19 cellular contexts compared by ENCODE assay signal in the genomic region with DNA sequence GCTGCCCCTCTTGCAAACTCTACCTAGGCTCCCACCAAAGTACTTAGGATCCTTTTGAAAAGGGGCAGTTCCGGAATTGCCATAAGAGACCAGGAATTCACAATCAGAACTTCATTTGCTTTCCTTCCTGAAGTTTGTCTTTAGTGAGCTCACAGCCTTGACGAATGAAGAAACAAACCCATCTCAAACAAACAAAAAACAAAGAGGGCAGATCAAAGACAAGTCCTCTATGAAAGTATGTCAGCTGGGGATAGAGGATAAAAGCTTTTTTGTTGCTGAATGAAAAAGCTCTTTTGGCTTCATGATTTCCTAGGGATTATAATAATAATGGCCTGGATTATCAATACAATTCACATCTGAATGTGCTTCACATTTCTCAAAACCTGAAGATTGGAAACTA.
DNase-seq lines count a peak whose midpoint lies in the region; ATAC-seq, FAIRE-seq and TF ChIP-seq lines count a peak whose summit lies in the region.
"Had no signal": no experiment of that assay in that cellular context is flagged by ENCODE, and none has a peak within 500 bp of the region (broad histone marks: within the 10 kb centered on the region; RNA-seq: fewer than 3 reads in every experiment).

No MANE protein-coding gene starts in this region.

- no peak overlapping the region for H3K4me3 Mint-ChIP-seq in CD14-positive monocyte
- H3K4me3 Mint-ChIP-seq: CD4-positive, CD25-positive, alpha-beta regulatory T cell had no signal

- TF ChIP-seq EP300 in HepG2 (IDR thresholded peaks at IDR 0.05; ENCODE audit: low read depth in 2 of 2, low read length in 2 of 2) (no peak), HepG2 (CRISPR knock-in tag; IDR thresholded peaks at IDR 0.05; ENCODE audit: borderline replicate concordance) (no peak)

- no peak for TF ChIP-seq POLR2A in HepG2 (IDR thresholded peaks at IDR 0.05; ENCODE audit: insufficient read depth in 1 of 2, low read depth in 2 of 2, low read length in 2 of 2)
- no peak for TF ChIP-seq POLR2A in right lobe of liver (IDR thresholded peaks at IDR 0.05)

- peak; percentile 3 for DNase-seq in HepG2 (ENCODE audit: low spot score)
- DNase-seq in right lobe of liver: no peak
- DNase-seq in frontal cortex (ENCODE audit: low spot score in 2 of 2): no peak
- DNase-seq in midbrain (lab: John Stamatoyannopoulos, UW): peak; percentile 21
- no peak for DNase-seq in CD14-positive monocyte (ENCODE audit: low spot score)
- no peak for DNase-seq in heart right ventricle
- DNase-seq: Calu3; CD4-positive, CD25-positive, alpha-beta regulatory T cell; DMS79; EL had no signal

- H3K27ac ChIP-seq in HepG2 (ENCODE audit: extremely low read length, insufficient read depth, low read length) (no peak overlapping the region), right lobe of liver (no peak overlapping the region), heart right ventricle (no peak overlapping the region)
- H3K27ac ChIP-seq: 22Rv1, BLaER1 had no signal

- H3K4me2 ChIP-seq in HepG2 (ENCODE audit: low read depth, low read length): no peak overlapping the region
- H3K4me2 ChIP-seq: BLaER1 had no signal

- H4K20me1 ChIP-seq in HepG2 (ENCODE audit: insufficient read depth, low read length): no peaks in the 10 kb centered on the region
- H4K20me1 ChIP-seq: BLaER1 had no signal

- no peaks in the 10 kb centered on the region for H3K9me3 ChIP-seq in HepG2 (ENCODE audit: low read length)
- H3K9me3 ChIP-seq in right lobe of liver: no peaks in the 10 kb centered on the region
- no peaks in the 10 kb centered on the region for H3K9me3 ChIP-seq in heart right ventricle
- H3K9me3 ChIP-seq: BLaER1 had no signal

- H3K9me3 Mint-ChIP-seq in CD14-positive monocyte: no peaks in the 10 kb centered on the region
- H3K9me3 Mint-ChIP-seq: CD4-positive, CD25-positive, alpha-beta regulatory T cell had no signal

- no peak for FAIRE-seq in HepG2 (lab: Jason Lieb, UNC)
- peak; percentile 26 for FAIRE-seq in frontal cortex (lab: Jason Lieb, UNC)
- FAIRE-seq: G401.6, GM12891, GM19239, H54 had no signal

- 2% methylated on average over 2 of the region's 2 CpGs for WGBS in HepG2 (ENCODE audit: low lambda C conversion rate)
- 54% methylated on average over 2 of the region's 2 CpGs for WGBS in right lobe of liver (ENCODE audit: insufficient coverage, low coverage, low lambda C conversion rate, missing lambda C conversion rate)
- 51 to 83% methylated on average over 2 of the region's 2 CpGs for WGBS in heart right ventricle, 2 donors

- CTCF ChIA-PET in HepG2 (lab: Yijun Ruan, JAX; ENCODE audit: low intra/inter-chr PET ratio, low total read pairs): no interaction called here

- no peak for ATAC-seq in HepG2
- ATAC-seq in right lobe of liver: no peak
- no peak for ATAC-seq in HG03025 (IDR thresholded peaks at IDR 0.05; ENCODE audit: low FRiP score, unreplicated experiment)
- ATAC-seq in GM18502 (IDR thresholded peaks at IDR 0.05; ENCODE audit: poor library complexity, unreplicated experiment): no peak
- no peak for ATAC-seq in heart right ventricle
- ATAC-seq: HCT116 had no signal

- in situ Hi-C loops in HepG2 (cut with HindIII; ENCODE audit: extremely low pct_ligation_motif_present, low pct_unique_long_range_greater_than_20kb): no loop called here

- no peak overlapping the region for H3K27ac Mint-ChIP-seq in CD14-positive monocyte
- H3K27ac Mint-ChIP-seq: CD4-positive, CD25-positive, alpha-beta regulatory T cell had no signal

- H3K4me1 ChIP-seq in HepG2 (ENCODE audit: insufficient read depth, low read length): peaks cover 16% of the 10 kb centered on the region
- peaks cover 0 to 38% (median 10%) of the 10 kb centered on the region in 4 donors for H3K4me1 ChIP-seq in right lobe of liver
- H3K4me1 ChIP-seq in heart right ventricle: peaks cover 0 to 15% (median 0%) of the 10 kb centered on the region in 9 donors
- H3K4me1 ChIP-seq: BLaER1 had no signal

- TF ChIP-seq RAD21 in HepG2 (CRISPR knock-in tag; IDR thresholded peaks at IDR 0.05): no peak

- H3K79me2 ChIP-seq in HepG2 (ENCODE audit: insufficient read depth, low read length): no peaks in the 10 kb centered on the region

- no peak overlapping the region for H2AFZ ChIP-seq in HepG2 (ENCODE audit: low read length)

- H3K36me3 ChIP-seq in HepG2 (replicated peaks in 1 of 2; ENCODE audit: control insufficient read depth in 1 of 2, insufficient read depth in 2 of 2, low read length in 2 of 2) (no peaks in the 10 kb centered on the region), right lobe of liver (no peaks in the 10 kb centered on the region), heart right ventricle (no peaks in the 10 kb centered on the region)
- H3K36me3 ChIP-seq: BLaER1 had no signal

- H3K4me3 ChIP-seq in HepG2 (replicated peaks in 1 of 3; ENCODE audit: insufficient read depth in 1 of 3, low read depth in 2 of 3, low read length in 3 of 3): no peak overlapping the region
- no peak overlapping the region for H3K4me3 ChIP-seq in right lobe of liver
- H3K4me3 ChIP-seq in heart right ventricle: no peak overlapping the region
- H3K4me3 ChIP-seq: BLaER1 had no signal

- H3K4me1 Mint-ChIP-seq in CD14-positive monocyte: no peaks in the 10 kb centered on the region
- H3K4me1 Mint-ChIP-seq: CD4-positive, CD25-positive, alpha-beta regulatory T cell had no signal

- BruUV-seq in HepG2 (replicated peaks; lab: Mats Ljungman, UMichigan): no TSS peak

- POLR2A ChIA-PET in HepG2 (lab: Yijun Ruan, JAX): interaction anchor here (1.0 kb wide), 1 partner anchor 39 kb away, joined by 5 read pairs; no protein-coding TSS in a partner anchor

- intact Hi-C loops in HepG2 (cut with micrococcal nuclease; ENCODE audit: unreplicated experiment): no loop called here
- intact Hi-C loops in right lobe of liver (cut with DNase I): no loop called here
- intact Hi-C loops in CD14-positive monocyte (cut with micrococcal nuclease): loop anchor here in 1 of 2 donors (10.0 kb wide), 1 partner anchor 345 kb away; no protein-coding TSS in a partner anchor
- intact Hi-C loops in heart right ventricle (cut with DNase I): loop anchor here in 5 of 10 donors (5.0 to 10.0 kb wide), 2 partner anchors 355 to 358 kb away; no protein-coding TSS in a partner anchor

- peaks cover 0 to 2% (median 0%) of the 10 kb centered on the region in 3 donors for H3K27me3 Mint-ChIP-seq in CD14-positive monocyte (ENCODE audit: low read depth in 3 of 3)
- H3K27me3 Mint-ChIP-seq: CD4-positive, CD25-positive, alpha-beta regulatory T cell had no signal

- TF ChIP-seq CTCF in HepG2 (CRISPR knock-in tag; IDR thresholded peaks at IDR 0.05) (no peak), right lobe of liver (IDR thresholded peaks at IDR 0.05) (no peak), CD14-positive monocyte (IDR thresholded peaks at IDR 0.05) (no peak), heart right ventricle (IDR thresholded peaks at IDR 0.05) (no peak)

- no peaks in the 10 kb centered on the region for H3K36me3 Mint-ChIP-seq in CD14-positive monocyte
- H3K36me3 Mint-ChIP-seq: CD4-positive, CD25-positive, alpha-beta regulatory T cell had no signal

- H3K27me3 ChIP-seq in HepG2 (ENCODE audit: control insufficient read depth in 1 of 2, insufficient read depth in 2 of 2, low read length in 2 of 2) (no peaks in the 10 kb centered on the region; a peak in 2 of 5 replicates), right lobe of liver (no peaks in the 10 kb centered on the region), heart right ventricle (peaks cover 0 to 10% (median 0%) of the 10 kb centered on the region in 7 donors)
- H3K27me3 ChIP-seq: BLaER1 had no signal

- no peak overlapping the region for H3K9ac ChIP-seq in HepG2 (ENCODE audit: insufficient read depth, low read depth, low read length)
- H3K9ac ChIP-seq: BLaER1 had no signal

TF ChIP-seq in HepG2, 621 proteins besides CTCF, POLR2A, EP300 and RAD21:
- TF ChIP-seq SOX13 (IDR thresholded peaks at IDR 0.05) (no peak), SOX13 (CRISPR knock-in tag; conservative IDR thresholded peaks at IDR 0.05 in 1 of 2, IDR thresholded peaks at IDR 0.05 in 1 of 2) (0 out of 4 replicates have a peak, but pooled peaks of 1 of the 2 experiments have one; percentile 5), BRCA1 (CRISPR knock-in tag; IDR thresholded peaks at IDR 0.05) (no peak), SATB2 (CRISPR knock-in tag; IDR thresholded peaks at IDR 0.05) (no peak), ZNF552 (CRISPR knock-in tag; IDR thresholded peaks at IDR 0.05; ENCODE audit: borderline replicate concordance) (no peak), ZFP36L1 (CRISPR knock-in tag; IDR thresholded peaks at IDR 0.05) (no peak), TCF7 (IDR thresholded peaks at IDR 0.05; ENCODE audit: low read depth) (0 out of 2 replicates have a peak, but pooled peaks have one; percentile 9)

Comparison
In these comparisons a context has a peak if more than half of its experiments do, and no peak if none do; other contexts are left out.
1. DNase-seq: peak in HepG2 (single experiment) and midbrain (single experiment); none in right lobe of liver (0 of 3), frontal cortex (0 of 2), CD14-positive monocyte (single experiment) and heart right ventricle (0 of 2).